Comparison of ENCODE assay signal across 36 cellular contexts in genomic region chr20:50704514-50704913, GRCh38. TPM values are rescaled to one million over a fixed set of nuclear protein-coding genes. Genes with fewer than 3 reads are reported as not detected.
"Had no signal": no experiment of that assay in that cellular context is flagged by ENCODE, and none has a peak within 500 bp of the region (broad histone marks: within the 10 kb centered on the region; RNA-seq: fewer than 3 reads in every experiment).

No MANE protein-coding gene starts in this region.

- H3K4me3 ChIP-seq: MG63, SJCRH30, SK-N-MC had no signal

- H3K27ac ChIP-seq: SJCRH30, SK-N-MC had no signal

- H3K4me3 Mint-ChIP-seq: activated B cell treated with CpG ODN at 0.5 μM for 24 hours; activated CD4-positive, alpha-beta memory T cell treated with anti-CD3 and anti-CD28 coated beads for 36 hours; activated naive CD4-positive, alpha-beta T cell treated with anti-CD3 and anti-CD28 coated beads, Interleukin-2, amount 10 ng/mL, durations not matched to agents 7 days and 5 days; activated naive CD8-positive, alpha-beta T cell; activated naive CD8-positive, alpha-beta T cell treated with anti-CD3 and anti-CD28 coated beads, Interleukin-2, amount 50 U/mL, for 24 hours; activated T-cell treated with anti-CD3 and anti-CD28 coated beads, Interleukin-2, amount 50 U/mL, for 4 hours; brain; T-helper 1 cell treated with Interleukin-12 subunit alpha and Interleukin-12 subunit beta and Interleukin-4 antibody, amounts not matched to agents 30 μg/mL and 1 μg/mL, for 36 hours; T-helper 2 cell treated with Interferon-gamma antibody and Interleukin-4, amounts not matched to agents 5 μg/mL and 100 μg/mL, for 36 hours had no signal

- H3K36me3 ChIP-seq: MG63, SJCRH30 had no signal

- H3K9me3 Mint-ChIP-seq: activated B cell treated with CpG ODN at 0.5 μM for 24 hours; activated CD4-positive, alpha-beta memory T cell treated with anti-CD3 and anti-CD28 coated beads for 36 hours; activated naive CD4-positive, alpha-beta T cell treated with anti-CD3 and anti-CD28 coated beads, Interleukin-2, amount 10 ng/mL, durations not matched to agents 7 days and 5 days; activated naive CD8-positive, alpha-beta T cell treated with anti-CD3 and anti-CD28 coated beads, Interleukin-2, amount 50 U/mL, for 24 hours; activated T-cell treated with anti-CD3 and anti-CD28 coated beads, Interleukin-2, amount 50 U/mL, for 4 hours; T-helper 1 cell treated with Interleukin-12 subunit alpha and Interleukin-12 subunit beta and Interleukin-4 antibody, amounts not matched to agents 30 μg/mL and 1 μg/mL, for 36 hours; T-helper 2 cell treated with Interferon-gamma antibody and Interleukin-4, amounts not matched to agents 5 μg/mL and 100 μg/mL, for 36 hours had no signal

- ATAC-seq: activated naive CD8-positive, alpha-beta T cell treated with anti-CD3 and anti-CD28 coated beads, Interleukin-2, amount 50 U/mL, for 24 hours; activated T-cell treated with anti-CD3 and anti-CD28 coated beads, Interleukin-2, amount 50 U/mL, for 4 hours; PC-3 had no signal

- DNase-seq: activated B cell treated with CpG ODN at 0.5 μM for 24 hours; activated CD4-positive, alpha-beta memory T cell treated with anti-CD3 and anti-CD28 coated beads for 36 hours; activated CD4-positive, alpha-beta T cell treated with anti-CD3 and anti-CD28 coated beads for 4 hours; activated CD4-positive, alpha-beta T cell treated with anti-CD3 and anti-CD28 coated beads, Interleukin-2, amount 50 U/mL, for 1 hour; activated CD4-positive, CD25-positive, alpha-beta regulatory T cell treated with anti-CD3 and anti-CD28 coated beads, Interleukin-2, amount 50 U/mL, for 72 hours; activated CD8-positive, alpha-beta memory T cell treated with anti-CD3 and anti-CD28 coated beads, Interleukin-2, amount 50 U/mL, for 4 hours; activated effector memory CD4-positive, alpha-beta T cell treated with Interleukin-2 at 50 U/mL for 16 hours; activated naive CD4-positive, alpha-beta T cell treated with anti-CD3 and anti-CD28 coated beads, Interleukin-2, amount 10 ng/mL, durations not matched to agents 7 days and 5 days; activated naive CD8-positive, alpha-beta T cell treated with anti-CD3 and anti-CD28 coated beads, Interleukin-2, amount 50 U/mL, for 24 hours; activated T-cell treated with anti-CD3 and anti-CD28 coated beads for 4 hours; activated T-cell treated with anti-CD3 and anti-CD28 coated beads, Interleukin-2, amount 50 U/mL, for 4 hours; anterior cingulate cortex; caudate nucleus; cerebellar nuclear complex; Karpas-422; KBM-7; MG63; NCI-H1048; NCI-H1105 treated with DMSO at 0.1 percent for 48 hours; NCI-H1436 treated with DMSO at 0.1 percent for 48 hours; NCI-H1694 treated with DMSO at 0.1 percent for 48 hours; NCI-H2029 treated with DMSO at 0.1 percent for 48 hours; NCI-H2107; NCI-H2171; NCI-H510A; NCI-H526; NCI-H748 treated with DMSO at 0.1 percent for 48 hours; NK-92 treated with Interleukin-12 subunit alpha and Interleukin-12 subunit beta, amount 100 ng/mL, for 24 hours; PC-3; SHP77; SJCRH30 had no signal

- H3K4me1 Mint-ChIP-seq: activated B cell treated with CpG ODN at 0.5 μM for 24 hours; activated naive CD4-positive, alpha-beta T cell treated with anti-CD3 and anti-CD28 coated beads, Interleukin-2, amount 10 ng/mL, durations not matched to agents 7 days and 5 days; activated naive CD8-positive, alpha-beta T cell treated with anti-CD3 and anti-CD28 coated beads, Interleukin-2, amount 50 U/mL, for 24 hours; brain had no signal

- H3K36me3 Mint-ChIP-seq: activated CD4-positive, alpha-beta memory T cell treated with anti-CD3 and anti-CD28 coated beads for 36 hours; activated naive CD4-positive, alpha-beta T cell treated with anti-CD3 and anti-CD28 coated beads, Interleukin-2, amount 10 ng/mL, durations not matched to agents 7 days and 5 days; activated naive CD8-positive, alpha-beta T cell; brain had no signal

- H3K27ac Mint-ChIP-seq: activated B cell treated with CpG ODN at 0.5 μM for 24 hours; activated CD4-positive, alpha-beta memory T cell treated with anti-CD3 and anti-CD28 coated beads for 36 hours; activated naive CD4-positive, alpha-beta T cell treated with anti-CD3 and anti-CD28 coated beads, Interleukin-2, amount 10 ng/mL, durations not matched to agents 7 days and 5 days; activated naive CD8-positive, alpha-beta T cell; activated naive CD8-positive, alpha-beta T cell treated with anti-CD3 and anti-CD28 coated beads, Interleukin-2, amount 50 U/mL, for 24 hours; T-helper 1 cell treated with Interleukin-12 subunit alpha and Interleukin-12 subunit beta and Interleukin-4 antibody, amounts not matched to agents 30 μg/mL and 1 μg/mL, for 36 hours; T-helper 2 cell treated with Interferon-gamma antibody and Interleukin-4, amounts not matched to agents 5 μg/mL and 100 μg/mL, for 36 hours had no signal

- H3K9me3 ChIP-seq: MG63, SJCRH30 had no signal

- H3K27me3 ChIP-seq: MG63 had no signal

RNA-seq across cellular contexts. Expression of gene RIPOR3, which starts 13.2 kb away (rescaled TPM):
- total RNA-seq: activated B cell treated with CpG ODN at 0.5 μM for 24 hours; activated CD4-positive, alpha-beta memory T cell treated with anti-CD3 and anti-CD28 coated beads for 36 hours had no signal
